Comparison of ENCODE assay signal across 22 cellular contexts in genomic region chr5:1795506-1795905, GRCh38. TPM values are rescaled to one million over a fixed set of nuclear protein-coding genes. Genes with fewer than 3 reads are reported as not detected.
A peak's percentile ranks its signal among the peaks of the same experiment; 100 is the strongest.
DNase-seq lines count a peak whose midpoint lies in the region; ATAC-seq and TF ChIP-seq lines count a peak whose summit lies in the region.
"Had no signal": no experiment of that assay in that cellular context is flagged by ENCODE, and none has a peak within 500 bp of the region (broad histone marks: within the 10 kb centered on the region; RNA-seq: fewer than 3 reads in every experiment).

No MANE protein-coding gene starts in this region.

- no peak for ATAC-seq in left lung
- no peak for ATAC-seq in GM19452 (IDR thresholded peaks at IDR 0.05; ENCODE audit: unreplicated experiment)
- ATAC-seq: K562 had no signal

- H3K4me1 ChIP-seq in left lung (peaks cover 0 to 14% of the 10 kb centered on the region in 2 donors), smooth muscle cell (ENCODE audit: low read depth) (peaks cover 14% of the 10 kb centered on the region)

- no peak overlapping the region for H2AFZ ChIP-seq in smooth muscle cell (ENCODE audit: low read depth)

- H3K36me3 ChIP-seq in left lung (peaks cover 0 to 29% of the 10 kb centered on the region in 2 donors), smooth muscle cell (ENCODE audit: low read depth) (no peaks in the 10 kb centered on the region)

- intact Hi-C loops in left lung (cut with DNase I), result no loop called here

- H3K9me3 ChIP-seq in left lung (no peaks in the 10 kb centered on the region), smooth muscle cell (replicated peaks; ENCODE audit: low read depth) (no peaks in the 10 kb centered on the region)
- H3K9me3 ChIP-seq: Peyer's patch had no signal

- peaks cover 6% of the 10 kb centered on the region for H3F3A ChIP-seq in smooth muscle cell (ENCODE audit: low read depth)

- H3K27me3 ChIP-seq in left lung (no peaks in the 10 kb centered on the region), smooth muscle cell (ENCODE audit: low read depth) (no peaks in the 10 kb centered on the region)
- H3K27me3 ChIP-seq: cardiac muscle cell, MG63, Peyer's patch had no signal

- peaks cover 19% of the 10 kb centered on the region for H3K79me2 ChIP-seq in smooth muscle cell (ENCODE audit: low read depth)

- no peak overlapping the region for H3K4me3 ChIP-seq in NB4 (ENCODE audit: low read depth, low read length)
- no peak overlapping the region for H3K4me3 ChIP-seq in left lung
- no peak overlapping the region for H3K4me3 ChIP-seq in smooth muscle cell
- H3K4me3 ChIP-seq: cardiac muscle cell, K562, lung, MG63, Peyer's patch had no signal

- H3K4me2 ChIP-seq in smooth muscle cell, result peak overlapping the region; percentile 43

- H3K27ac ChIP-seq in left lung (no peak overlapping the region), smooth muscle cell (ENCODE audit: low read depth) (no peak overlapping the region)
- H3K27ac ChIP-seq: cardiac muscle cell, Peyer's patch had no signal

- no peak for TF ChIP-seq POLR2A in NB4 (IDR thresholded peaks at IDR 0.05; ENCODE audit: extremely low read depth, insufficient read length)

- H3K9ac ChIP-seq in smooth muscle cell (ENCODE audit: low read depth), result no peak overlapping the region

- H4K20me1 ChIP-seq in smooth muscle cell (ENCODE audit: low read depth), result no peaks in the 10 kb centered on the region

- DNase-seq in activated effector memory CD4-positive, alpha-beta T cell treated with anti-CD3 and anti-CD28 coated beads, Interleukin-2, amount 50 U/mL, for 16 hours, result peak; percentile 54
- no peak for DNase-seq in activated effector memory CD4-positive, alpha-beta T cell treated with Interleukin-2 at 50 U/mL for 16 hours
- DNase-seq in NB4 (ENCODE audit: low read depth) (peak; percentile 19), left lung (peak; percentile 22 to 73), smooth muscle cell (lab: John Stamatoyannopoulos, UW; ENCODE audit: unreplicated experiment) (no peak), SW 1271 (lab: John Stamatoyannopoulos, UW) (no peak)
- no peak for DNase-seq in stimulated activated CD4-positive, alpha-beta T cell treated with anti-CD3 and anti-CD28 coated beads, Interleukin-4, amount 100 ng/mL, for 4 hours
- DNase-seq: activated CD4-positive, CD25-positive, alpha-beta regulatory T cell; DMS 273 treated with DMSO at 0.1 percent for 48 hours; kidney; MG63; NCI-H1417 treated with DMSO at 0.1 percent for 48 hours; NCI-H2107; NK-92 treated with Interleukin-12 subunit alpha and Interleukin-12 subunit beta, amount 100 ng/mL, for 24 hours; stimulated activated CD4-positive, alpha-beta T cell treated with anti-CD3 and anti-CD28 coated beads, Interleukin-15, amount 100 ng/mL, for 24 hours; stimulated activated CD8-positive, alpha-beta memory T cell treated with anti-CD3 and anti-CD28 coated beads, Interleukin-4, amount 100 ng/mL, for 48 hours; T1000 had no signal

- TF ChIP-seq CTCF in NB4 (IDR thresholded peaks at IDR 0.05; ENCODE audit: low read depth, low read length), result no peak
- no peak for TF ChIP-seq CTCF in left lung (IDR thresholded peaks at IDR 0.05)
- TF ChIP-seq CTCF in smooth muscle cell (IDR thresholded peaks at IDR 0.05; ENCODE audit: borderline replicate concordance, insufficient read depth, poor library complexity, severe bottlenecking), result no peak

- WGBS in smooth muscle cell (ENCODE audit: low lambda C conversion rate), result 81% methylated on average over 13 of the region's 13 CpGs

RNA-seq across cellular contexts. Expression of gene MRPL36, which starts 4.1 kb away (rescaled TPM):
- total RNA-seq in left lung (10 to 100 TPM; 35.1 to 38.4 TPM), smooth muscle cell (42.9 and 51.0 TPM in 2 replicates)
- polyA plus RNA-seq in smooth muscle cell, result 110 and 126 TPM in 2 replicates

RNA-seq across cellular contexts. Expression of gene NDUFS6, which starts 5.7 kb away (rescaled TPM):
- total RNA-seq in left lung (10 to 100 TPM; 26.8 to 29.0 TPM), smooth muscle cell (37.7 and 50.8 TPM in 2 replicates)
- polyA plus RNA-seq in smooth muscle cell, result 146 and 153 TPM in 2 replicates

Comparison
In these comparisons a context has a peak if more than half of its experiments do, and no peak if none do; other contexts are left out.
1. DNase-seq: peak in activated effector memory CD4-positive, alpha-beta T cell treated with anti-CD3 and anti-CD28 coated beads, Interleukin-2, amount 50 U/mL, for 16 hours (single experiment), NB4 (single experiment) and left lung (2 of 2); none in activated effector memory CD4-positive, alpha-beta T cell treated with Interleukin-2 at 50 U/mL for 16 hours (single experiment), smooth muscle cell (single experiment), stimulated activated CD4-positive, alpha-beta T cell treated with anti-CD3 and anti-CD28 coated beads, Interleukin-4, amount 100 ng/mL, for 4 hours (0 of 2) and SW 1271 (0 of 2).